6 cellular contexts compared by ENCODE assay signal in the genomic region with DNA sequence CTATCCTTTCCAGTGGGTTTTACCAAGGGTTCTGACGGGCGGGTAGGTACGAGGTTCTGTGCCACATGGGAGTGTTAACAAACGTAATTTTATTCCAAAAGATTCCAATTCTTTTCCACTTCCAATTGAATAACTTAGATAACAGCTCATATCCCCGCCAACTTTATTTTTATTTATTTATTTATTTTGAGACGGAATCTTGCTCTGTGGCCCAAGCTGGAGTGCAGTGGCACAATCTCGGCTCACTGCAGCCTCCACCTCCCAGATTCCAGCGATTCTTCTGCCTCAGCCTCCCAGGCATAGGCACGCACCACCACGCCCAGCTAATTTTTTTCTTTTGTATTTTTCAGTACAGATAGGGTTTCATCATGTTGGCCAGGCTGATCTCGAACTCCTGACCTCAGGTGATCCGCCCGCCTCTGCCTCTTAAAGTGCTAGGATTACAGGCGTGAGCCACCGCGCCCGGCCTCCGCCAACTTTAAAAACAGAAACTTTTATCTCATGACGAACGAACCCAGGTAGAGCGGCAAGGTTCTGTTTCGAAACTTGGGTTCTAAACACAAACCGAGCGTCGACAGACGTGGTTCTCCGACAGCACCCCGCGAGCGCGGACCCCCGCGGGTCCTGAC. TPM values are rescaled to one million over a fixed set of nuclear protein-coding genes. Genes with fewer than 3 reads are reported as not detected.
DNase-seq lines count a peak whose midpoint lies in the region; ATAC-seq and TF ChIP-seq lines count a peak whose summit lies in the region.

No MANE protein-coding gene starts in this region.

- CTCF ChIA-PET in Panc1 (lab: Charles Lee), result interaction anchor here (0.7 to 1.0 kb wide), 2 partner anchors 12 to 56 kb away, joined by 3 to 11 read pairs; no protein-coding TSS in a partner anchor

- H3K4me3 ChIP-seq in DOHH2 (ENCODE audit: low read length) (peak overlapping the region; percentile 95), Panc1 (ENCODE audit: low read depth in 2 of 2, low read length in 2 of 2) (peak overlapping the region; percentile 73 to 87), ectodermal cell (ENCODE audit: insufficient read depth, low read depth, low read length) (peak overlapping the region; percentile 67)

- 6 to 7% methylated on average over 32 to 33 of the region's 33 CpGs for WGBS in ectodermal cell, 2 experiments

- H3K9me2 ChIP-seq in DOHH2 (replicated peaks; ENCODE audit: control insufficient read depth, low read length), result no peaks in the 10 kb centered on the region

- H3K27me3 ChIP-seq in DOHH2 (ENCODE audit: control insufficient read depth, low read length) (no peaks in the 10 kb centered on the region), Panc1 (ENCODE audit: control insufficient read depth, insufficient read depth, low read length) (no peaks in the 10 kb centered on the region), ectodermal cell (ENCODE audit: control insufficient read depth, insufficient read depth, low read length, poor library complexity, severe bottlenecking) (no peaks in the 10 kb centered on the region)

- intact Hi-C loops in Panc1 (cut with micrococcal nuclease; ENCODE audit: unreplicated experiment), result no loop called here

- H3K79me2 ChIP-seq in DOHH2 (ENCODE audit: control insufficient read depth, low read length), result peaks cover 31% of the 10 kb centered on the region

- H3K4me1 ChIP-seq in DOHH2 (ENCODE audit: control insufficient read depth, low read length), result peaks cover 27% of the 10 kb centered on the region
- peaks cover 22% of the 10 kb centered on the region for H3K4me1 ChIP-seq in Panc1 (ENCODE audit: control insufficient read depth, insufficient read depth, low read length)
- peaks cover 7% of the 10 kb centered on the region for H3K4me1 ChIP-seq in ectodermal cell (ENCODE audit: control insufficient read depth, insufficient read depth, low read length)

- no peak for DNase-seq in Panc1 (ENCODE audit: low read depth, low spot score)
- DNase-seq in renal cortical epithelial cell (ENCODE audit: low read depth), result peak; percentile 25

- H3K27ac ChIP-seq in DOHH2 (ENCODE audit: low read depth, low read length), result peak overlapping the region; percentile 68
- H3K27ac ChIP-seq in Panc1 (ENCODE audit: low read length), result peak overlapping the region; percentile 90
- no peak overlapping the region for H3K27ac ChIP-seq in ectodermal cell (ENCODE audit: insufficient read depth, low read depth, low read length, poor library complexity, severe bottlenecking)

- peak; percentile 2; the same call in 1 of the 2 replicates for ATAC-seq in Panc1
- no peak for ATAC-seq in HG03432 (IDR thresholded peaks at IDR 0.05; ENCODE audit: unreplicated experiment)
- ATAC-seq in HG03095 (IDR thresholded peaks at IDR 0.05; ENCODE audit: unreplicated experiment), result no peak

- TF ChIP-seq CTCF in DOHH2 (IDR thresholded peaks at IDR 0.05; ENCODE audit: low read depth, low read length, poor library complexity, severe bottlenecking), result no peak
- TF ChIP-seq CTCF in Panc1 (IDR thresholded peaks at IDR 0.05), result no peak

- H3K9me3 ChIP-seq in DOHH2 (ENCODE audit: control insufficient read depth, insufficient read depth, low read length), result no peaks in the 10 kb centered on the region
- no peaks in the 10 kb centered on the region for H3K9me3 ChIP-seq in Panc1 (ENCODE audit: control insufficient read depth, insufficient read depth, low read depth, low read length)
- no peaks in the 10 kb centered on the region for H3K9me3 ChIP-seq in ectodermal cell (ENCODE audit: control insufficient read depth, low read length)

- POLR2A ChIA-PET in Panc1 (lab: Charles Lee), result interaction anchor here (0.6 to 1.0 kb wide), 4 partner anchors 95 to 724 kb away, joined by 3 to 15 read pairs (median 6); a partner anchor contains a TSS

- peaks cover 30% of the 10 kb centered on the region for H3F3A ChIP-seq in DOHH2 (ENCODE audit: control insufficient read depth, insufficient read depth)

- in situ Hi-C loops in Panc1 (cut with HindIII; ENCODE audit: low pct_unique_long_range_greater_than_20kb, low sequenced_read_pairs), result no loop called here

- 0 out of 2 replicates have a peak, but pooled peaks cover 3% of the 10 kb centered on the region for H4K20me1 ChIP-seq in DOHH2 (ENCODE audit: control insufficient read depth, insufficient read depth, low read depth, low read length)

- peak overlapping the region; percentile 95 for H3K4me2 ChIP-seq in DOHH2 (ENCODE audit: low read length)

- BruUV-seq in Panc1 (replicated peaks; lab: Mats Ljungman, UMichigan), result TSS peak; percentile 88

- peaks cover 56% of the 10 kb centered on the region for H3K36me3 ChIP-seq in DOHH2 (ENCODE audit: control insufficient read depth, low read length)
- no peaks in the 10 kb centered on the region; the same call in 1 of the 2 replicates for H3K36me3 ChIP-seq in Panc1 (ENCODE audit: control insufficient read depth, insufficient read depth, low read length)
- H3K36me3 ChIP-seq in ectodermal cell (ENCODE audit: control insufficient read depth, insufficient read depth, low read length), result peaks cover 36% of the 10 kb centered on the region

RNA-seq across cellular contexts. Expression of a gene that starts 0.6 kb away (rescaled TPM):
- total RNA-seq in Panc1 (2021; ENCODE audit: unreplicated experiment) (117 TPM), renal cortical epithelial cell (36.0 and 43.1 TPM in 2 replicates)
- 178 TPM for polyA plus RNA-seq in Panc1 (2012; ENCODE audit: insufficient read length)
- polyA plus RNA-seq in ectodermal cell (2013, experiment 1 of 4), result 101 TPM
- polyA plus RNA-seq in ectodermal cell (2013, experiment 2 of 4), result 106 TPM
- 115 TPM for polyA plus RNA-seq in ectodermal cell (2013, experiment 3 of 4)
- 115 TPM for polyA plus RNA-seq in ectodermal cell (2013, experiment 4 of 4)

RNA-seq across cellular contexts. Expression of a gene that starts 14.5 kb away (rescaled TPM):
- total RNA-seq in Panc1 (2021; ENCODE audit: unreplicated experiment) (4.4 TPM), renal cortical epithelial cell (0.17 and 1.1 TPM in 2 replicates)
- 4.3 TPM for polyA plus RNA-seq in Panc1 (2012; ENCODE audit: insufficient read length)
- 0.87 TPM for polyA plus RNA-seq in ectodermal cell (2013, experiment 1 of 4)
- polyA plus RNA-seq in ectodermal cell (2013, experiment 2 of 4), result 0.68 TPM
- 0.27 TPM for polyA plus RNA-seq in ectodermal cell (2013, experiment 3 of 4)
- polyA plus RNA-seq in ectodermal cell (2013, experiment 4 of 4), result 0.53 TPM

RNA-seq across cellular contexts. Expression of a gene that starts 17.2 kb away (rescaled TPM):
- total RNA-seq in Panc1 (2021; ENCODE audit: unreplicated experiment) (249 TPM), renal cortical epithelial cell (76.4 and 94.4 TPM in 2 replicates)
- polyA plus RNA-seq in Panc1 (2012; ENCODE audit: insufficient read length), result 210 TPM
- polyA plus RNA-seq in ectodermal cell (2013, experiment 1 of 4), result 370 TPM
- polyA plus RNA-seq in ectodermal cell (2013, experiment 2 of 4), result 358 TPM
- 221 TPM for polyA plus RNA-seq in ectodermal cell (2013, experiment 3 of 4)
- 244 TPM for polyA plus RNA-seq in ectodermal cell (2013, experiment 4 of 4)

RNA-seq across cellular contexts. Expression of a gene that starts 27.4 kb away (rescaled TPM):
- total RNA-seq in Panc1 (2021; ENCODE audit: unreplicated experiment) (50.8 TPM), renal cortical epithelial cell (29.7 and 32.7 TPM in 2 replicates)
- polyA plus RNA-seq in Panc1 (2012; ENCODE audit: insufficient read length), result 71.0 TPM
- 24.2 TPM for polyA plus RNA-seq in ectodermal cell (2013, experiment 1 of 4)
- polyA plus RNA-seq in ectodermal cell (2013, experiment 2 of 4), result 22.2 TPM
- 21.0 TPM for polyA plus RNA-seq in ectodermal cell (2013, experiment 3 of 4)
- polyA plus RNA-seq in ectodermal cell (2013, experiment 4 of 4), result 24.4 TPM

RNA-seq across cellular contexts. Expression of a gene that starts 36.1 kb away (rescaled TPM):
- 48.7 TPM for total RNA-seq in Panc1 (2021; ENCODE audit: unreplicated experiment)
- 51.6 TPM for polyA plus RNA-seq in Panc1 (2012; ENCODE audit: insufficient read length)
- 29.8 TPM for polyA plus RNA-seq in ectodermal cell (2013, experiment 1 of 4)
- 35.6 TPM for polyA plus RNA-seq in ectodermal cell (2013, experiment 2 of 4)
- polyA plus RNA-seq in ectodermal cell (2013, experiment 3 of 4), result 31.4 TPM
- polyA plus RNA-seq in ectodermal cell (2013, experiment 4 of 4), result 34.6 TPM
- total RNA-seq in renal cortical epithelial cell, result 9.7 and 29.9 TPM in 2 replicates
